Comparison of ENCODE assay signal across 22 cellular contexts in genomic region chr16:2708290-2708639, GRCh38.
"Had no signal": no experiment of that assay in that cellular context is flagged by ENCODE, and none has a peak within 500 bp of the region (broad histone marks: within the 10 kb centered on the region; RNA-seq: fewer than 3 reads in every experiment).

No MANE protein-coding gene starts in this region.

- H3K27ac ChIP-seq: colonic mucosa, foreskin keratinocyte, left lung, lower lobe of right lung, parathyroid adenoma, psoas muscle, sigmoid colon, skin epidermis, stomach, thoracic aorta had no signal

- H3K27me3 ChIP-seq: colonic mucosa, foreskin keratinocyte, left lung, sigmoid colon, stomach had no signal

- H3K79me2 ChIP-seq: parathyroid adenoma had no signal

- ATAC-seq: foreskin keratinocyte, left lung, lower lobe of right lung, psoas muscle had no signal

- H3K9ac ChIP-seq: parathyroid adenoma had no signal

- H3K4me1 Mint-ChIP-seq: mesothelial cell of epicardium, nephron had no signal

- H3K4me1 ChIP-seq: colonic mucosa, foreskin keratinocyte, left lung, lower lobe of right lung, parathyroid adenoma, sigmoid colon, stomach had no signal

- H3K4me3 Mint-ChIP-seq: memory B cell, mesothelial cell of epicardium, nephron had no signal

- DNase-seq: colonic mucosa; dermis blood vessel endothelial cell; erythroblast; foreskin keratinocyte; head of caudate nucleus; hypothalamus; lower lobe of right lung; psoas muscle; retina; sigmoid colon; stimulated activated CD4-positive, alpha-beta T cell treated with anti-CD3 and anti-CD28 coated beads, Interleukin-2, amount 100 ng/mL, for 24 hours; stimulated activated CD4-positive, alpha-beta T cell treated with anti-CD3 and anti-CD28 coated beads, Interleukin-4, amount 100 ng/mL, for 4 hours; stimulated activated naive CD4-positive, alpha-beta T cell; stomach; trophoblast cell had no signal

- H3K9me3 Mint-ChIP-seq: memory B cell, mesothelial cell of epicardium, nephron had no signal

- H2AFZ ChIP-seq: parathyroid adenoma had no signal

- H3K27me3 Mint-ChIP-seq: memory B cell had no signal

- H3K4me3 ChIP-seq: colonic mucosa, left lung, lower lobe of right lung, psoas muscle, sigmoid colon, skin epidermis, stomach, thoracic aorta had no signal

- H3K9me3 ChIP-seq: colonic mucosa, left lung, lower lobe of right lung, psoas muscle, sigmoid colon, stomach, thoracic aorta had no signal

- H3K27ac Mint-ChIP-seq: memory B cell, mesothelial cell of epicardium, nephron had no signal
